In genomic region chr11:3880724-3881123, GRCh38 we compare ENCODE assay signal across 9 cellular contexts. TPM values are rescaled to one million over a fixed set of nuclear protein-coding genes. Genes with fewer than 3 reads are reported as not detected.
A peak's percentile ranks its signal among the peaks of the same experiment; 100 is the strongest.
DNase-seq lines count a peak whose midpoint lies in the region; TF ChIP-seq lines count a peak whose summit lies in the region.
"Had no signal": no experiment of that assay in that cellular context is flagged by ENCODE, and none has a peak within 500 bp of the region (broad histone marks: within the 10 kb centered on the region; RNA-seq: fewer than 3 reads in every experiment).

No MANE protein-coding gene starts in this region.

- peak overlapping the region; percentile 20 for H3K9ac ChIP-seq in mucosa of stomach (ENCODE audit: low read length)

- POLR2A ChIA-PET in HEK293T (lab: Yijun Ruan, JAX), result no interaction called here

- peak; percentile 87 for DNase-seq in DMS53 (lab: John Stamatoyannopoulos, UW)
- DNase-seq in HCEC 1CT, result peak; percentile 62
- no peak for DNase-seq in activated T-helper 2 cell treated with anti-CD3 and anti-CD28 coated beads, Interferon-gamma antibody, Interleukin-2, Interleukin-4, amounts not matched to agents 10 μg/mL and 5 μg/mL and 100 μg/mL, durations not matched to agents 14 hours and 24 hours and 36 hours (ENCODE audit: low spot score)
- DNase-seq in amniotic stem cell (lab: John Stamatoyannopoulos, UW), result no peak
- no peak for DNase-seq in tibial nerve (ENCODE audit: low spot score in 2 of 2)
- DNase-seq in NCI-H446 (lab: John Stamatoyannopoulos, UW), result no peak
- DNase-seq in HEK293T (ENCODE audit: extremely low spot score), result no peak

- TF ChIP-seq CTCF in tibial nerve (IDR thresholded peaks at IDR 0.05), result no peak

- CTCF ChIA-PET in HEK293T (lab: Yijun Ruan, JAX), result interaction anchor here (0.7 to 0.9 kb wide), 5 partner anchors 9 to 191 kb away, joined by 3 to 4 read pairs (median 3); no protein-coding TSS in a partner anchor

- no peak for TF ChIP-seq POLR2A in tibial nerve (IDR thresholded peaks at IDR 0.05)

- peaks cover 37% of the 10 kb centered on the region for H3K4me1 ChIP-seq in mucosa of stomach (ENCODE audit: control insufficient read depth, insufficient read depth, low read length)
- H3K4me1 ChIP-seq in tibial nerve, result peaks cover 0 to 48% (median 26%) of the 10 kb centered on the region in 4 donors

- peak overlapping the region; percentile 80 for H3K27ac Mint-ChIP-seq in activated T-helper 2 cell treated with anti-CD3 and anti-CD28 coated beads, Interferon-gamma antibody, Interleukin-2, Interleukin-4, amounts not matched to agents 10 μg/mL and 5 μg/mL and 100 μg/mL, durations not matched to agents 14 hours and 24 hours and 36 hours

- peak overlapping the region; percentile 3 for H3K4me3 Mint-ChIP-seq in activated T-helper 2 cell treated with anti-CD3 and anti-CD28 coated beads, Interferon-gamma antibody, Interleukin-2, Interleukin-4, amounts not matched to agents 10 μg/mL and 5 μg/mL and 100 μg/mL, durations not matched to agents 14 hours and 24 hours and 36 hours (ENCODE audit: low read depth)
- H3K4me3 Mint-ChIP-seq: neural crest cell had no signal

- peaks cover 53% of the 10 kb centered on the region for H3K4me1 Mint-ChIP-seq in activated T-helper 2 cell treated with anti-CD3 and anti-CD28 coated beads, Interferon-gamma antibody, Interleukin-2, Interleukin-4, amounts not matched to agents 10 μg/mL and 5 μg/mL and 100 μg/mL, durations not matched to agents 14 hours and 24 hours and 36 hours (ENCODE audit: low read depth)

- TF ChIP-seq EP300 in tibial nerve (IDR thresholded peaks at IDR 0.05), result no peak

- H3K27ac ChIP-seq in tibial nerve, result peak overlapping the region in 2 of 4 donors; percentile 68 to 70

- H3K4me3 ChIP-seq in mucosa of stomach (ENCODE audit: low read length) (no peak overlapping the region), tibial nerve (no peak overlapping the region)

- 47 to 48% methylated on average over 3 of the region's 3 CpGs for WGBS in tibial nerve, 2 donors

- H3K36me3 ChIP-seq in mucosa of stomach (ENCODE audit: control insufficient read depth, insufficient read depth, low read length) (no peaks in the 10 kb centered on the region), tibial nerve (no peaks in the 10 kb centered on the region)

- peaks cover 8% of the 10 kb centered on the region for H3K36me3 Mint-ChIP-seq in activated T-helper 2 cell treated with anti-CD3 and anti-CD28 coated beads, Interferon-gamma antibody, Interleukin-2, Interleukin-4, amounts not matched to agents 10 μg/mL and 5 μg/mL and 100 μg/mL, durations not matched to agents 14 hours and 24 hours and 36 hours (ENCODE audit: low read depth)

- H3K9me3 ChIP-seq in mucosa of stomach (ENCODE audit: control insufficient read depth, low read length), result no peaks in the 10 kb centered on the region
- no peaks in the 10 kb centered on the region for H3K9me3 ChIP-seq in tibial nerve

- intact Hi-C loops in activated T-helper 2 cell treated with anti-CD3 and anti-CD28 coated beads, Interferon-gamma antibody, Interleukin-2, Interleukin-4, amounts not matched to agents 10 μg/mL and 5 μg/mL and 100 μg/mL, durations not matched to agents 14 hours and 24 hours and 36 hours (cut with micrococcal nuclease), result no loop called here

- no peaks in the 10 kb centered on the region for H3K27me3 Mint-ChIP-seq in activated T-helper 2 cell treated with anti-CD3 and anti-CD28 coated beads, Interferon-gamma antibody, Interleukin-2, Interleukin-4, amounts not matched to agents 10 μg/mL and 5 μg/mL and 100 μg/mL, durations not matched to agents 14 hours and 24 hours and 36 hours (ENCODE audit: low read depth)

- H3K27me3 ChIP-seq in mucosa of stomach (ENCODE audit: control insufficient read depth, insufficient read depth, low read length), result no peaks in the 10 kb centered on the region
- no peaks in the 10 kb centered on the region for H3K27me3 ChIP-seq in tibial nerve

- no peaks in the 10 kb centered on the region for H3K9me3 Mint-ChIP-seq in activated T-helper 2 cell treated with anti-CD3 and anti-CD28 coated beads, Interferon-gamma antibody, Interleukin-2, Interleukin-4, amounts not matched to agents 10 μg/mL and 5 μg/mL and 100 μg/mL, durations not matched to agents 14 hours and 24 hours and 36 hours
- H3K9me3 Mint-ChIP-seq: neural crest cell had no signal

TF ChIP-seq in HEK293T, 16 proteins besides CTCF, POLR2A, EP300 and RAD21:
- TF ChIP-seq LEF1 (IDR thresholded peaks at IDR 0.05; ENCODE audit: borderline replicate concordance) (no peak), ZNF384 (IDR thresholded peaks at IDR 0.05) (no peak), NFRKB (IDR thresholded peaks at IDR 0.05) (no peak), FOXA1 (IDR thresholded peaks at IDR 0.05) (no peak), SP1 (IDR thresholded peaks at IDR 0.05) (no peak), BHLHE40 (IDR thresholded peaks at IDR 0.05; ENCODE audit: borderline replicate concordance) (no peak), PKNOX1 (IDR thresholded peaks at IDR 0.05) (no peak), FOXM1 (IDR thresholded peaks at IDR 0.05; ENCODE audit: borderline replicate concordance) (no peak), ELF4 (IDR thresholded peaks at IDR 0.05) (no peak), HDGF (IDR thresholded peaks at IDR 0.05; ENCODE audit: borderline replicate concordance) (no peak), TARDBP (IDR thresholded peaks at IDR 0.05) (no peak), CTBP1 (IDR thresholded peaks at IDR 0.05; ENCODE audit: borderline replicate concordance) (no peak), L3MBTL2 (conservative IDR thresholded peaks at IDR 0.05) (no peak), SUZ12 (IDR thresholded peaks at IDR 0.05) (no peak)

RNA-seq across cellular contexts. Expression of gene STIM1, which starts 25.3 kb away (rescaled TPM):
- total RNA-seq in activated T-helper 2 cell treated with anti-CD3 and anti-CD28 coated beads, Interferon-gamma antibody, Interleukin-2, Interleukin-4, amounts not matched to agents 10 μg/mL and 5 μg/mL and 100 μg/mL, durations not matched to agents 14 hours and 24 hours and 36 hours, result 77.6 and 78.0 TPM in 2 replicates
- total RNA-seq in tibial nerve, result 10 to 100 TPM; 51.3 to 70.1 (median 59.8) TPM

RNA-seq across cellular contexts. Expression of gene RHOG, which starts 40.0 kb away (rescaled TPM):
- 174 and 177 TPM in 2 replicates for total RNA-seq in activated T-helper 2 cell treated with anti-CD3 and anti-CD28 coated beads, Interferon-gamma antibody, Interleukin-2, Interleukin-4, amounts not matched to agents 10 μg/mL and 5 μg/mL and 100 μg/mL, durations not matched to agents 14 hours and 24 hours and 36 hours
- total RNA-seq in tibial nerve, result 10 to 100 TPM; 35.2 to 92.7 (median 66.0) TPM

Comparison
In these comparisons a context has a peak if more than half of its experiments do, and no peak if none do; other contexts are left out.
1. DNase-seq: peak in DMS53 (single experiment) and HCEC 1CT (single experiment); none in activated T-helper 2 cell treated with anti-CD3 and anti-CD28 coated beads, Interferon-gamma antibody, Interleukin-2, Interleukin-4, amounts not matched to agents 10 μg/mL and 5 μg/mL and 100 μg/mL, durations not matched to agents 14 hours and 24 hours and 36 hours (single experiment), amniotic stem cell (single experiment), tibial nerve (0 of 2), NCI-H446 (0 of 2) and HEK293T (single experiment).